In the genomic region with DNA sequence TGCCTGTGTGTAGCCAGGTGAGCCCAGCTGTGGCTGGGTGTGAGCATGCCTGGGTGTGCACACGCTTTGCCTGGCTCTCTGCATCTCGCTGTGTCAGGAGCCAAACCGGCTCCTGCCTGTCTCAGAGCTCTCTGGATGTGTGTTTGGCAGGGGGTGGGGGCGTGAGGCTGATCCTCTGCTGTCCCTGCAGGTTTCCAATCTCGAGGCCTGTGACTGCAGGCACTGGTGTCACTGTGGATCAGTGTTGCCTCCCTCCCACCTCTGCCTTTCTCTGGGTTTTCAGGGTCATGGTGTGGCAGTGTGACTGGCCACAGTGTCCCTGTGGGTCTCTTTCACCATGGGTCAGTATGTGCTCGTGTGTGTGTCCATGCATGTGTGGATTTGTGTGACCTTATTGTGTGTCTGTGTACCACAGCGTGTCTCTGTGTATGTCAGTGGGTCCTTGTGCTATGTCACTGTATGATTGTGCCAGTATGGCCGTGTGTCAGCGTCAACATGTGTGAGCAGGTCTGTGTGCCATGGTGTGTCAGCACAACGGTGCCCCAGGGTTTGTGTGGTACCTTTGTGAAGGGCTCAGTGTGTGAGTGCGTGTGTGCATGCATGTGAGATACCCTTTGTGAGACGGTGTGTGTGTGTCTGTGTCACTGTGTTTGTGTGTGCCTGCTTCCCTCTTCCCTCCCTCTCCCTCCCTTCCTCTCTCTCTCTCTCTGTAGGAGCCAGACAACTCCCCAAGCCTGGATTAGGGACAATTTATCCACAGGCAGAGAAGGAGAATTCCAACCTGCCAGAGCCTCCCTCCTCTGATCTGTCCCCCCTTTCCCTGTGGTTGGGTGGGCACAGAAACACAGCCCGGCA, we compare ENCODE assay signal across 11 cellular contexts. TPM values are rescaled to one million over a fixed set of nuclear protein-coding genes. Genes with fewer than 3 reads are reported as not detected.
DNase-seq lines count a peak whose midpoint lies in the region; ATAC-seq and TF ChIP-seq lines count a peak whose summit lies in the region.
"Had no signal": no experiment of that assay in that cellular context is flagged by ENCODE, and none has a peak within 500 bp of the region (broad histone marks: within the 10 kb centered on the region; RNA-seq: fewer than 3 reads in every experiment).

No MANE protein-coding gene starts in this region.

- no peaks in the 10 kb centered on the region for H3K36me3 ChIP-seq in breast epithelium
- peaks cover 10% of the 10 kb centered on the region for H3K36me3 ChIP-seq in lower lobe of right lung
- peaks cover 0 to 4% (median 0%) of the 10 kb centered on the region in 3 donors for H3K36me3 ChIP-seq in Peyer's patch

- no peak overlapping the region for H3K4me3 ChIP-seq in breast epithelium
- no peak overlapping the region for H3K4me3 ChIP-seq in lower lobe of right lung
- H3K4me3 ChIP-seq in Peyer's patch, result no peak overlapping the region
- H3K4me3 ChIP-seq: mucosa of descending colon had no signal

- peak; percentile 20 for DNase-seq in NCI-H2227 treated with DMSO at 0.1 percent for 48 hours (lab: John Stamatoyannopoulos, UW)
- no peak for DNase-seq in breast epithelium (ENCODE audit: low spot score in 2 of 2)
- no peak for DNase-seq in lower lobe of right lung
- peak in 1 of 49 donors; percentile 31 for DNase-seq in substantia nigra (lab: John Stamatoyannopoulos, UW)
- no peak for DNase-seq in HUDEP-2 (lab: John Stamatoyannopoulos, UW; ENCODE audit: unreplicated experiment in 76 of 76)
- no peak for DNase-seq in Peyer's patch
- DNase-seq: GF-D8, mucosa of descending colon, NCI-H526 had no signal

- H3K27me3 ChIP-seq in breast epithelium (no peaks in the 10 kb centered on the region), lower lobe of right lung (ENCODE audit: low read depth) (no peaks in the 10 kb centered on the region), Peyer's patch (no peaks in the 10 kb centered on the region)

- H3K4me1 ChIP-seq in breast epithelium (peaks cover 45 to 58% of the 10 kb centered on the region in 2 donors), lower lobe of right lung (peaks cover 72% of the 10 kb centered on the region), Peyer's patch (peaks cover 7 to 80% (median 17%) of the 10 kb centered on the region in 4 donors)

- ATAC-seq in lower lobe of right lung (no peak), HG03196 (IDR thresholded peaks at IDR 0.05; ENCODE audit: unreplicated experiment) (no peak)
- ATAC-seq: mucosa of descending colon had no signal

- intact Hi-C loops in breast epithelium (cut with DNase I; ENCODE audit: low total_unique reads) (loop anchor here (1.0 kb wide), 1 partner anchor 22 kb away; no protein-coding TSS in a partner anchor), lower lobe of right lung (cut with DNase I) (no loop called here)

- TF ChIP-seq POLR2A in breast epithelium (IDR thresholded peaks at IDR 0.05) (no peak), Peyer's patch (IDR thresholded peaks at IDR 0.05) (no peak)

- peak overlapping the region; percentile 65 to 95 for H3K27ac ChIP-seq in breast epithelium
- H3K27ac ChIP-seq in lower lobe of right lung, result peak overlapping the region; percentile 46
- H3K27ac ChIP-seq in substantia nigra (ENCODE audit: low read depth, low read length, poor library complexity, severe bottlenecking), result peak overlapping the region; percentile 38
- peak overlapping the region in 2 of 4 donors; percentile 35 to 62 for H3K27ac ChIP-seq in Peyer's patch
- H3K27ac ChIP-seq: KMS-11 had no signal

- TF ChIP-seq CTCF in breast epithelium (IDR thresholded peaks at IDR 0.05) (no peak), lower lobe of right lung (IDR thresholded peaks at IDR 0.05) (no peak), Peyer's patch (IDR thresholded peaks at IDR 0.05) (no peak)

- H3K9me3 ChIP-seq in breast epithelium, result no peaks in the 10 kb centered on the region
- no peaks in the 10 kb centered on the region for H3K9me3 ChIP-seq in lower lobe of right lung
- H3K9me3 ChIP-seq in Peyer's patch, result no peaks in the 10 kb centered on the region
- H3K9me3 ChIP-seq: mucosa of descending colon had no signal

RNA-seq across cellular contexts. Expression of gene AHDC1, which starts 43.4 kb away (rescaled TPM):
- total RNA-seq in breast epithelium, result 10 to 100 TPM; 10.7 to 17.1 (median 15.4) TPM
- 23.7 TPM for total RNA-seq in lower lobe of right lung
- 10 to 100 TPM in 3 of 4 donors, 1 to 10 TPM in 1; 7.0 to 21.5 (median 12.0) TPM for total RNA-seq in Peyer's patch
